In the genomic region with DNA sequence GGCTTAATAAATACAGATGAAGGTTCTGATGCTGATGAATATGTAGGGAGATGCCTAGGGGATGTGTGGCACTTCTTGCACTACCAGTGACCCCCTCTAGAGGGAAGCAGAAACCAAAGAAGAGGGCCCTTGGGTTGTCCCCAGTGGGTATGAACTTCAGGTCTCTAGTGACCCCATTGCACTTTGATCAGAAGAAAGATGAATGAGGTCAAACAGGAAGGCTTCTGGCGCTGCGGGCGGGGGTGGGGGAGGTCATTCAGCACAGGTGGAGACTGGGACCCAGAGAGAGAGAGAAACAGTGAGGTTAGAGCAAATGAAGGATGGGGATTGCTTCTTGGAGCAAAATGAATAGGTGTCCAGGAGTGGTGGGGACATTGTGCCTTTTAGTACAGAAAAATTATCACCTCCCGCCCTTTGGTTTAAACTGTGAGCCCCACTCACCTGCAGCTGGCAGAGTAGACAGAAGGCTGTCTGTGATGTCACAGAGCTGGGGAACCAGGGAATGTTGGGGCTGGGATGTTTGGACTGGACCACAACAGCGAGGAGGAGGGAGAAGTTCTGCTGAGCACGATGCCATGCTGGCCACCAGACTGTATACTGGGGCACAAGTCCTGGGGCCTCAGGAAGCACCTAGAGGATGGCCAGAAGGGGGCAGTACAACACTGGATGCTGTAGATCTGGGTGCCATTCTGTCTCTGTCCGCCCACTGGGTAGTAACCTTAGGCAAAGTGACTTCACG, we compare ENCODE assay signal across 8 cellular contexts. TPM values are rescaled to one million over a fixed set of nuclear protein-coding genes. Genes with fewer than 3 reads are reported as not detected.
DNase-seq lines count a peak whose midpoint lies in the region; ATAC-seq and TF ChIP-seq lines count a peak whose summit lies in the region.

A gene with protein sequence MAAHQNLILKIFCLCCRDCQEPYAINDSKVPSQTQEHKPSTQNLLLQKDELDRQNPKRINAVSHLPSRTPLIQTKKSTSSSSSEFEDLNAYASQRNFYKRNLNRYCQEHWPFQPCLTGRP (minus strand): TSS at position 599 of the 739 bp plus-strand sequence. CDS start 10,469 bp downstream, outside the sequence.

- intact Hi-C loops in activated T-helper 1 cell treated with anti-CD3 and anti-CD28 coated beads, Interleukin-12 subunit alpha, Interleukin-12 subunit beta, Interleukin-2, Interleukin-4 antibody, amounts not matched to agents 30 ng/mL and 10 ng/mL and 1 ng/mL, durations not matched to agents 14 hours and 24 hours and 36 hours (cut with micrococcal nuclease), result loop anchor here (1.0 kb wide), 8 partner anchors 17 to 333 kb away; a partner anchor contains a TSS
- intact Hi-C loops in aorta (cut with DNase I), result loop anchor here (5.0 to 10.0 kb wide), 2 partner anchors 223 to 231 kb away; no protein-coding TSS in a partner anchor

- H3K27ac Mint-ChIP-seq in activated T-helper 1 cell treated with anti-CD3 and anti-CD28 coated beads, Interleukin-12 subunit alpha, Interleukin-12 subunit beta, Interleukin-2, Interleukin-4 antibody, amounts not matched to agents 30 ng/mL and 10 ng/mL and 1 ng/mL, durations not matched to agents 14 hours and 24 hours and 36 hours, result peak within 1 kb of the TSS; percentile 97
- no peak within 1 kb of the TSS for H3K27ac Mint-ChIP-seq in progenitor cell of endocrine pancreas

- H3K36me3 Mint-ChIP-seq in activated T-helper 1 cell treated with anti-CD3 and anti-CD28 coated beads, Interleukin-12 subunit alpha, Interleukin-12 subunit beta, Interleukin-2, Interleukin-4 antibody, amounts not matched to agents 30 ng/mL and 10 ng/mL and 1 ng/mL, durations not matched to agents 14 hours and 24 hours and 36 hours (ENCODE audit: low read depth), result peaks cover 17% of the 10 kb centered on the region
- H3K36me3 Mint-ChIP-seq in progenitor cell of endocrine pancreas (ENCODE audit: insufficient read depth), result no peaks in the 10 kb centered on the region

- H3K4me1 ChIP-seq in DOHH2 (ENCODE audit: control insufficient read depth, low read length), result peaks cover 5% of the 10 kb centered on the region
- H3K4me1 ChIP-seq in RWPE2 (ENCODE audit: insufficient read depth, poor library complexity, severe bottlenecking), result peaks cover 21% of the 10 kb centered on the region
- no peaks in the 10 kb centered on the region for H3K4me1 ChIP-seq in gastroesophageal sphincter
- H3K4me1 ChIP-seq in aorta (ENCODE audit: control insufficient read depth in 1 of 2, insufficient read depth in 2 of 2, low read length in 2 of 2), result no peaks in the 10 kb centered on the region

- H3K9me3 Mint-ChIP-seq in activated T-helper 1 cell treated with anti-CD3 and anti-CD28 coated beads, Interleukin-12 subunit alpha, Interleukin-12 subunit beta, Interleukin-2, Interleukin-4 antibody, amounts not matched to agents 30 ng/mL and 10 ng/mL and 1 ng/mL, durations not matched to agents 14 hours and 24 hours and 36 hours, result peaks cover 13% of the 10 kb centered on the region
- H3K9me3 Mint-ChIP-seq in progenitor cell of endocrine pancreas (ENCODE audit: low read depth), result no peaks in the 10 kb centered on the region

- no peaks in the 10 kb centered on the region for H3K27me3 Mint-ChIP-seq in activated T-helper 1 cell treated with anti-CD3 and anti-CD28 coated beads, Interleukin-12 subunit alpha, Interleukin-12 subunit beta, Interleukin-2, Interleukin-4 antibody, amounts not matched to agents 30 ng/mL and 10 ng/mL and 1 ng/mL, durations not matched to agents 14 hours and 24 hours and 36 hours (ENCODE audit: insufficient read depth)
- H3K27me3 Mint-ChIP-seq in progenitor cell of endocrine pancreas, result peaks cover 7% of the 10 kb centered on the region

- peaks cover 22% of the 10 kb centered on the region for H3K27me3 ChIP-seq in DOHH2 (ENCODE audit: control insufficient read depth, low read length)
- H3K27me3 ChIP-seq in RWPE2 (ENCODE audit: insufficient read depth, poor library complexity, severe bottlenecking), result no peaks in the 10 kb centered on the region
- no peaks in the 10 kb centered on the region for H3K27me3 ChIP-seq in gastroesophageal sphincter
- H3K27me3 ChIP-seq in aorta (ENCODE audit: control insufficient read depth in 1 of 2, insufficient read depth in 2 of 2, low read length in 1 of 2), result no peaks in the 10 kb centered on the region

- H3K4me3 Mint-ChIP-seq in activated T-helper 1 cell treated with anti-CD3 and anti-CD28 coated beads, Interleukin-12 subunit alpha, Interleukin-12 subunit beta, Interleukin-2, Interleukin-4 antibody, amounts not matched to agents 30 ng/mL and 10 ng/mL and 1 ng/mL, durations not matched to agents 14 hours and 24 hours and 36 hours, result peak within 1 kb of the TSS; percentile 49
- no peak within 1 kb of the TSS for H3K4me3 Mint-ChIP-seq in progenitor cell of endocrine pancreas (ENCODE audit: low read depth)

- peak; percentile 71 for ATAC-seq in GM21737 (IDR thresholded peaks at IDR 0.05; ENCODE audit: unreplicated experiment)
- ATAC-seq in RWPE2 (ENCODE audit: low read depth), result peak; percentile 67
- peak; percentile 51 for ATAC-seq in gastroesophageal sphincter
- ATAC-seq in aorta (ENCODE audit: low FRiP score), result peak; percentile 69

- peak; percentile 78 for DNase-seq in LHCN-M2 (ENCODE audit: low read depth)
- peak; percentile 76 for DNase-seq in RWPE2 (ENCODE audit: low spot score)
- DNase-seq in activated T-helper 1 cell treated with anti-CD3 and anti-CD28 coated beads, Interleukin-12 subunit alpha, Interleukin-12 subunit beta, Interleukin-2, Interleukin-4 antibody, amounts not matched to agents 30 ng/mL and 10 ng/mL and 1 ng/mL, durations not matched to agents 14 hours and 24 hours and 36 hours (ENCODE audit: low spot score), result peak; percentile 76
- DNase-seq in progenitor cell of endocrine pancreas (ENCODE audit: low spot score, unreplicated experiment), result peak; percentile 31
- DNase-seq in aorta, result peak in 1 of 2 donors; percentile 61

- H4K20me1 ChIP-seq in DOHH2 (ENCODE audit: control insufficient read depth, insufficient read depth, low read depth, low read length), result no peaks in the 10 kb centered on the region

- TF ChIP-seq CTCF in DOHH2 (IDR thresholded peaks at IDR 0.05; ENCODE audit: low read depth, low read length, poor library complexity, severe bottlenecking) (peak; percentile 73), RWPE2 (IDR thresholded peaks at IDR 0.05; ENCODE audit: poor library complexity, severe bottlenecking) (peak; percentile 84), gastroesophageal sphincter (IDR thresholded peaks at IDR 0.05) (peak; percentile 16 to 58 (median 43)), progenitor cell of endocrine pancreas (IDR thresholded peaks at IDR 0.05; ENCODE audit: unreplicated experiment) (peak; percentile 67)

- H3K4me3 ChIP-seq in DOHH2 (ENCODE audit: low read length) (peak within 1 kb of the TSS; percentile 33; the same call in 1 of the 2 replicates), RWPE2 (ENCODE audit: severe bottlenecking) (no peak within 1 kb of the TSS), gastroesophageal sphincter (no peak within 1 kb of the TSS), aorta (ENCODE audit: low read length in 2 of 2) (no peak within 1 kb of the TSS)

- H3F3A ChIP-seq in DOHH2 (ENCODE audit: control insufficient read depth, insufficient read depth), result no peaks in the 10 kb centered on the region

- H3K9me3 ChIP-seq in DOHH2 (ENCODE audit: control insufficient read depth, insufficient read depth, low read length) (no peaks in the 10 kb centered on the region), RWPE2 (ENCODE audit: severe bottlenecking) (no peaks in the 10 kb centered on the region), gastroesophageal sphincter (no peaks in the 10 kb centered on the region), aorta (ENCODE audit: control insufficient read depth, low read length) (no peaks in the 10 kb centered on the region)

- no peaks in the 10 kb centered on the region for H3K9me2 ChIP-seq in DOHH2 (replicated peaks; ENCODE audit: control insufficient read depth, low read length)

- H3K36me3 ChIP-seq in DOHH2 (ENCODE audit: control insufficient read depth, low read length) (no peaks in the 10 kb centered on the region), RWPE2 (ENCODE audit: low read depth) (no peaks in the 10 kb centered on the region), gastroesophageal sphincter (no peaks in the 10 kb centered on the region), aorta (ENCODE audit: control insufficient read depth in 1 of 2, insufficient read depth in 2 of 2, low read length in 1 of 2) (no peaks in the 10 kb centered on the region)

- peaks cover 81% of the 10 kb centered on the region for H3K4me1 Mint-ChIP-seq in activated T-helper 1 cell treated with anti-CD3 and anti-CD28 coated beads, Interleukin-12 subunit alpha, Interleukin-12 subunit beta, Interleukin-2, Interleukin-4 antibody, amounts not matched to agents 30 ng/mL and 10 ng/mL and 1 ng/mL, durations not matched to agents 14 hours and 24 hours and 36 hours (ENCODE audit: low read depth)
- peaks cover 13% of the 10 kb centered on the region for H3K4me1 Mint-ChIP-seq in progenitor cell of endocrine pancreas (ENCODE audit: low read depth)

- no peaks in the 10 kb centered on the region for H3K79me2 ChIP-seq in DOHH2 (ENCODE audit: control insufficient read depth, low read length)

- WGBS in gastroesophageal sphincter (ENCODE audit: low coverage in 1 of 2), 2 donors, result 47% methylated on average over 7 of the region's 8 CpGs; no CpG with 5 or more reads in 1 of the 2 donors
- 63 to 64% methylated on average over 8 of the region's 8 CpGs for WGBS in aorta, 2 donors

- TF ChIP-seq POLR2A in gastroesophageal sphincter (IDR thresholded peaks at IDR 0.05), result no peak

- H3K27ac ChIP-seq in DOHH2 (ENCODE audit: low read depth, low read length) (no peak within 1 kb of the TSS), RWPE2 (ENCODE audit: poor library complexity, severe bottlenecking) (no peak within 1 kb of the TSS), gastroesophageal sphincter (no peak within 1 kb of the TSS), aorta (ENCODE audit: low read depth in 1 of 2, low read length in 2 of 2) (no peak within 1 kb of the TSS)

- TF ChIP-seq EP300 in gastroesophageal sphincter (IDR thresholded peaks at IDR 0.05), result no peak

- peak within 1 kb of the TSS; percentile 46 for H3K4me2 ChIP-seq in DOHH2 (ENCODE audit: low read length)

RNA-seq across cellular contexts. Expression of the gene that starts here (rescaled TPM):
- not detected in 2 replicates for total RNA-seq in LHCN-M2 (2014; rRNA removed)
- polyA plus RNA-seq in LHCN-M2 (2012), result not detected
- 1.0 and 1.2 TPM in 2 replicates for total RNA-seq in activated T-helper 1 cell treated with anti-CD3 and anti-CD28 coated beads, Interleukin-12 subunit alpha, Interleukin-12 subunit beta, Interleukin-2, Interleukin-4 antibody, amounts not matched to agents 30 ng/mL and 10 ng/mL and 1 ng/mL, durations not matched to agents 14 hours and 24 hours and 36 hours
- total RNA-seq in gastroesophageal sphincter, result not detected
- total RNA-seq in progenitor cell of endocrine pancreas, result not detected in 2 replicates
- not detected for total RNA-seq in aorta
- polyA plus RNA-seq in aorta, result not detected

Comparison
In these comparisons a context has a peak if more than half of its experiments do, and no peak if none do; other contexts are left out.
1. Peak in DNase-seq in LHCN-M2; RNA of the gene not detected or under 1 TPM.
2. Peak in ATAC-seq in gastroesophageal sphincter; RNA of the gene not detected or under 1 TPM.
3. Peak in DNase-seq in progenitor cell of endocrine pancreas; RNA of the gene not detected or under 1 TPM.
4. Peak in ATAC-seq in aorta; RNA of the gene not detected or under 1 TPM.